In the genomic region with DNA sequence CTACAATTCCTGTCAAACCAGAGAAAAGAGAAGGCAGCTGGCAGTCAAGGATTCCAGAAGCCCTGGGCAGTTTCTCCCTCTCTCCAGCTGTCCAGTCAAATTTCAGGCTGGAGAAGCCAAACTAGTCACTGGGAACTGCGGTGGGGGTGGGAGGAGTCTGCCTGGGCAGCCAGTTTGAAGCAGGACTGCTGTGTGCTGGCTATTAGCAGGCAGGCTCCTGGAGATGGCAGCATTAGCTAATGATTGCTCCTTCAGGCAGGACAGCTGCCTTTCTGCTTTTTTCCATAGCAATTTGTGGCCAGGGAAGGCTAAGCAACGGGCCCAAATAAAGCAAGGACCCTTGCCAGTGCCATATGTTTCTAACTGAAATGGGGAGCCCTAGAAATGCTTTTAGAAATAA, we compare ENCODE assay signal across 8 cellular contexts. TPM values are rescaled to one million over a fixed set of nuclear protein-coding genes. Genes with fewer than 3 reads are reported as not detected.
A peak's percentile ranks its signal among the peaks of the same experiment; 100 is the strongest.
DNase-seq lines count a peak whose midpoint lies in the region; TF ChIP-seq lines count a peak whose summit lies in the region.

No MANE protein-coding gene starts in this region.

- H3K9ac ChIP-seq in GM23248 = no peak overlapping the region

- no peaks in the 10 kb centered on the region for H3K9me2 ChIP-seq in GM23248 (ENCODE audit: insufficient read depth)

- H4K20me1 ChIP-seq in GM23248 (ENCODE audit: insufficient read depth) = no peaks in the 10 kb centered on the region

- POLR2A ChIA-PET in RWPE1 (lab: Yijun Ruan, JAX; ENCODE audit: low non-redundant PET) = no interaction called here

- H3K27ac Mint-ChIP-seq in glutamatergic neuron (ENCODE audit: unreplicated experiment) = no peak overlapping the region
- H3K27ac Mint-ChIP-seq in T-helper 2 cell treated with Interferon-gamma antibody and Interleukin-4, amounts not matched to agents 5 μg/mL and 100 μg/mL, for 36 hours = no peak overlapping the region

- in situ Hi-C loops in GM23248 (cut with MboI) = loop anchor here (25.0 kb wide), 3 partner anchors 806 to 1206 kb away; a partner anchor contains a TSS
- in situ Hi-C loops in G401 (cut with HindIII; ENCODE audit: low sequenced_read_pairs) = no loop called here

- H3K4me2 ChIP-seq in GM23248 (ENCODE audit: unreplicated experiment) = no peak overlapping the region

- H3K4me1 Mint-ChIP-seq in glutamatergic neuron (ENCODE audit: low read depth, unreplicated experiment) = peaks cover 2% of the 10 kb centered on the region
- H3K4me1 Mint-ChIP-seq in T-helper 2 cell treated with Interferon-gamma antibody and Interleukin-4, amounts not matched to agents 5 μg/mL and 100 μg/mL, for 36 hours (ENCODE audit: low read depth) = no peaks in the 10 kb centered on the region

- no peak overlapping the region for H3K4me3 ChIP-seq in GM23248
- H3K4me3 ChIP-seq in retinal pigment epithelial cell (ENCODE audit: low read length) = no peak overlapping the region

- H3K27ac ChIP-seq in GM23248 (no peak overlapping the region), RWPE1 (no peak overlapping the region)

- H3K9me3 Mint-ChIP-seq in glutamatergic neuron (ENCODE audit: unreplicated experiment) = no peaks in the 10 kb centered on the region
- H3K9me3 Mint-ChIP-seq in T-helper 2 cell treated with Interferon-gamma antibody and Interleukin-4, amounts not matched to agents 5 μg/mL and 100 μg/mL, for 36 hours = no peaks in the 10 kb centered on the region

- H3K27me3 ChIP-seq in GM23248 (replicated peaks; ENCODE audit: insufficient read depth) = no peaks in the 10 kb centered on the region

- no peaks in the 10 kb centered on the region for H3K36me3 ChIP-seq in GM23248 (ENCODE audit: low read depth)

- no peaks in the 10 kb centered on the region for H3K27me3 Mint-ChIP-seq in glutamatergic neuron (ENCODE audit: unreplicated experiment)
- no peaks in the 10 kb centered on the region for H3K27me3 Mint-ChIP-seq in T-helper 2 cell treated with Interferon-gamma antibody and Interleukin-4, amounts not matched to agents 5 μg/mL and 100 μg/mL, for 36 hours (ENCODE audit: low read depth)

- 0% methylated on average over 1 to 2 of the region's 2 CpGs for WGBS in GM23248 (ENCODE audit: low coverage in 1 of 2, low lambda C conversion rate in 2 of 2, missing lambda C conversion rate in 2 of 2), 2 experiments

- no peaks in the 10 kb centered on the region for H3K79me2 ChIP-seq in GM23248 (ENCODE audit: insufficient read depth)

- CTCF ChIA-PET in RWPE1 (lab: Yijun Ruan, JAX) = interaction anchor here (0.8 to 1.1 kb wide), 2 partner anchors 804 to 1003 kb away, joined by 3 to 4 read pairs; no protein-coding TSS in a partner anchor

- TF ChIP-seq CTCF in RWPE1 (conservative IDR thresholded peaks at IDR 0.05; ENCODE audit: low read depth) (no peak), glutamatergic neuron (IDR thresholded peaks at IDR 0.05; ENCODE audit: partially characterized antibody, unreplicated experiment) (no peak), retinal pigment epithelial cell (conservative IDR thresholded peaks at IDR 0.05; ENCODE audit: low read depth, low read length) (peak; percentile 40)

- no peak overlapping the region for H3K4me3 Mint-ChIP-seq in glutamatergic neuron (ENCODE audit: unreplicated experiment)
- no peak overlapping the region for H3K4me3 Mint-ChIP-seq in T-helper 2 cell treated with Interferon-gamma antibody and Interleukin-4, amounts not matched to agents 5 μg/mL and 100 μg/mL, for 36 hours

- H3K9me3 ChIP-seq in GM23248 (ENCODE audit: low read depth) = no peaks in the 10 kb centered on the region

- no peak overlapping the region for H2AFZ ChIP-seq in GM23248

- H3F3A ChIP-seq in GM23248 (ENCODE audit: insufficient read depth) = no peaks in the 10 kb centered on the region

- H3K36me3 Mint-ChIP-seq in glutamatergic neuron (ENCODE audit: unreplicated experiment) = no peaks in the 10 kb centered on the region
- no peaks in the 10 kb centered on the region for H3K36me3 Mint-ChIP-seq in T-helper 2 cell treated with Interferon-gamma antibody and Interleukin-4, amounts not matched to agents 5 μg/mL and 100 μg/mL, for 36 hours (ENCODE audit: low read depth)

- no peaks in the 10 kb centered on the region for H3K4me1 ChIP-seq in GM23248 (ENCODE audit: insufficient read depth)

- peak; percentile 83 for DNase-seq in GM23248
- DNase-seq in RWPE1 (ENCODE audit: low spot score) = peak; percentile 5
- peak; percentile 64 for DNase-seq in glutamatergic neuron
- no peak for DNase-seq in retinal pigment epithelial cell (ENCODE audit: low read depth)
- DNase-seq in G401 (ENCODE audit: low spot score) = no peak
- DNase-seq in activated CD4-positive, alpha-beta T cell treated with anti-CD3 and anti-CD28 coated beads for 4 hours = no peak
- no peak for DNase-seq in putamen (ENCODE audit: low spot score)
- DNase-seq in T-helper 2 cell treated with Interferon-gamma antibody and Interleukin-4, amounts not matched to agents 5 μg/mL and 100 μg/mL, for 36 hours (ENCODE audit: low spot score) = no peak

RNA-seq across cellular contexts. Expression of a gene that starts 44.7 kb away (rescaled TPM):
- total RNA-seq in GM23248 (2014; rRNA removed; shearing (Covaris generic)) = 4.6 and 9.0 TPM in 2 replicates
- 4.5 and 5.7 TPM in 2 replicates for polyA plus RNA-seq in GM23248 (2016; fragmentation: Nextera tagmentation; extraction: Ambion mirVana)
- 34.2 TPM for total RNA-seq in glutamatergic neuron (ENCODE audit: unreplicated experiment)
- total RNA-seq in G401 (2014; rRNA removed; shearing (Covaris generic)) = 0.80 TPM in 1 of 2 replicates, not detected in the other

Comparison
In these comparisons a context has a peak if more than half of its experiments do, and no peak if none do; other contexts are left out.
1. DNase-seq: peak in GM23248 (single experiment), RWPE1 (single experiment) and glutamatergic neuron (single experiment); none in retinal pigment epithelial cell (single experiment), G401 (single experiment), activated CD4-positive, alpha-beta T cell treated with anti-CD3 and anti-CD28 coated beads for 4 hours (0 of 2), putamen (single experiment) and T-helper 2 cell treated with Interferon-gamma antibody and Interleukin-4, amounts not matched to agents 5 μg/mL and 100 μg/mL, for 36 hours (single experiment).